ENCODE assay signal across 8 cellular contexts in genomic region chr3:52005571-52005986, GRCh38. TPM values are rescaled to one million over a fixed set of nuclear protein-coding genes. Genes with fewer than 3 reads are reported as not detected.
A peak's percentile ranks its signal among the peaks of the same experiment; 100 is the strongest.
DNase-seq lines count a peak whose midpoint lies in the region; ATAC-seq, FAIRE-seq and TF ChIP-seq lines count a peak whose summit lies in the region.

No MANE protein-coding gene starts in this region.

- TF ChIP-seq CTCF in astrocyte (IDR thresholded peaks at IDR 0.05; ENCODE audit: insufficient read depth, low read depth, low read length) (no peak), kidney (IDR thresholded peaks at IDR 0.05; ENCODE audit: borderline replicate concordance, extremely low read depth, insufficient read depth) (no peak), tibial artery (IDR thresholded peaks at IDR 0.05) (no peak)

- no peak for ATAC-seq in activated naive CD8-positive, alpha-beta T cell treated with anti-CD3 and anti-CD28 coated beads, Interleukin-2, amount 50 U/mL, for 24 hours

- peak overlapping the region; percentile 73 for H3K4me2 ChIP-seq in astrocyte (ENCODE audit: low read length)

- H3K9me3 ChIP-seq in astrocyte (ENCODE audit: insufficient read depth, low read depth, low read length) (no peaks in the 10 kb centered on the region), kidney (ENCODE audit: control insufficient read depth in 1 of 2, low read length in 2 of 2) (no peaks in the 10 kb centered on the region), tibial artery (no peaks in the 10 kb centered on the region)

- peak; percentile 36 for DNase-seq in NCI-H510A treated with DMSO at 0.1 percent for 48 hours (lab: John Stamatoyannopoulos, UW)
- DNase-seq in NCI-H510A (lab: John Stamatoyannopoulos, UW) = no peak
- DNase-seq in astrocyte (ENCODE audit: low read depth) = peak; percentile 79
- peak; percentile 83 for DNase-seq in kidney
- no peak for DNase-seq in tibial artery
- no peak for DNase-seq in NAMALWA (ENCODE audit: low spot score)
- DNase-seq in activated naive CD8-positive, alpha-beta T cell treated with anti-CD3 and anti-CD28 coated beads, Interleukin-2, amount 50 U/mL, for 24 hours = no peak
- DNase-seq in NCI-H2029 treated with DMSO at 0.1 percent for 48 hours (lab: John Stamatoyannopoulos, UW) = no peak

- no peaks in the 10 kb centered on the region for H3K27me3 ChIP-seq in astrocyte (ENCODE audit: insufficient read depth, low read length)
- H3K27me3 ChIP-seq in tibial artery = peaks cover 0 to 5% of the 10 kb centered on the region in 2 donors

- H3K4me1 ChIP-seq in astrocyte (ENCODE audit: insufficient read depth, low read length) = peaks cover 16% of the 10 kb centered on the region
- H3K4me1 ChIP-seq in kidney (ENCODE audit: control insufficient read depth in 1 of 2, insufficient read depth in 1 of 2, low read depth in 1 of 2, low read length in 2 of 2) = peaks cover 3 to 17% of the 10 kb centered on the region in 2 donors
- peaks cover 0 to 27% (median 21%) of the 10 kb centered on the region in 4 donors for H3K4me1 ChIP-seq in tibial artery

- H3K36me3 Mint-ChIP-seq in astrocyte (ENCODE audit: low read depth, unreplicated experiment) = no peaks in the 10 kb centered on the region
- no peaks in the 10 kb centered on the region for H3K36me3 Mint-ChIP-seq in activated naive CD8-positive, alpha-beta T cell treated with anti-CD3 and anti-CD28 coated beads, Interleukin-2, amount 50 U/mL, for 24 hours (ENCODE audit: low read depth)

- intact Hi-C loops in kidney (cut with DNase I) = no loop called here
- intact Hi-C loops in tibial artery (cut with DNase I; ENCODE audit: low total_unique reads) = loop anchor here (2.0 kb wide), 1 partner anchor 115 kb away; no protein-coding TSS in a partner anchor

- H3K4me3 Mint-ChIP-seq in astrocyte (ENCODE audit: unreplicated experiment) = no peak overlapping the region
- no peak overlapping the region for H3K4me3 Mint-ChIP-seq in activated naive CD8-positive, alpha-beta T cell treated with anti-CD3 and anti-CD28 coated beads, Interleukin-2, amount 50 U/mL, for 24 hours

- no peak overlapping the region for H3K27ac Mint-ChIP-seq in astrocyte (ENCODE audit: unreplicated experiment)
- no peak overlapping the region for H3K27ac Mint-ChIP-seq in activated naive CD8-positive, alpha-beta T cell treated with anti-CD3 and anti-CD28 coated beads, Interleukin-2, amount 50 U/mL, for 24 hours

- H4K20me1 ChIP-seq in astrocyte (ENCODE audit: insufficient read depth, low read length) = no peaks in the 10 kb centered on the region

- peak overlapping the region; percentile 15 for H2AFZ ChIP-seq in astrocyte (ENCODE audit: low read depth, low read length)

- H3K9ac ChIP-seq in astrocyte (ENCODE audit: low read length) = peak overlapping the region; percentile 51
- H3K9ac ChIP-seq in kidney (ENCODE audit: low read length in 2 of 2) = peak overlapping the region in 1 of 2 donors; percentile 51

- no peaks in the 10 kb centered on the region for H3K9me3 Mint-ChIP-seq in astrocyte (ENCODE audit: unreplicated experiment)
- H3K9me3 Mint-ChIP-seq in activated naive CD8-positive, alpha-beta T cell treated with anti-CD3 and anti-CD28 coated beads, Interleukin-2, amount 50 U/mL, for 24 hours = no peaks in the 10 kb centered on the region

- H3K79me2 ChIP-seq in astrocyte (ENCODE audit: insufficient read depth, low read length) = no peaks in the 10 kb centered on the region

- H3K4me3 ChIP-seq in astrocyte (ENCODE audit: insufficient read depth, low read depth, low read length) (no peak overlapping the region), kidney (ENCODE audit: low read length in 2 of 2) (no peak overlapping the region), tibial artery (no peak overlapping the region)

- no peak for FAIRE-seq in astrocyte (lab: Jason Lieb, UNC)
- no peak for FAIRE-seq in kidney (lab: Jason Lieb, UNC)

- peaks cover 12% of the 10 kb centered on the region for H3K27me3 Mint-ChIP-seq in astrocyte (ENCODE audit: low read depth, unreplicated experiment)
- no peaks in the 10 kb centered on the region for H3K27me3 Mint-ChIP-seq in activated naive CD8-positive, alpha-beta T cell treated with anti-CD3 and anti-CD28 coated beads, Interleukin-2, amount 50 U/mL, for 24 hours

- H3K27ac ChIP-seq in astrocyte (ENCODE audit: low read depth, low read length) = no peak overlapping the region
- H3K27ac ChIP-seq in kidney (ENCODE audit: low read depth in 2 of 2, low read length in 2 of 2) = peak overlapping the region in 1 of 2 donors; percentile 63
- peak overlapping the region; percentile 11 to 41 for H3K27ac ChIP-seq in tibial artery

- H3K36me3 ChIP-seq in astrocyte (ENCODE audit: insufficient read depth, low read length) = no peaks in the 10 kb centered on the region
- no peaks in the 10 kb centered on the region for H3K36me3 ChIP-seq in kidney (ENCODE audit: control insufficient read depth in 1 of 2, insufficient read depth in 2 of 2, low read length in 2 of 2)
- H3K36me3 ChIP-seq in tibial artery = no peaks in the 10 kb centered on the region

- H3K4me1 Mint-ChIP-seq in astrocyte (ENCODE audit: low read depth, unreplicated experiment) = peaks cover 11% of the 10 kb centered on the region
- peaks cover 5% of the 10 kb centered on the region for H3K4me1 Mint-ChIP-seq in activated naive CD8-positive, alpha-beta T cell treated with anti-CD3 and anti-CD28 coated beads, Interleukin-2, amount 50 U/mL, for 24 hours

RNA-seq across cellular contexts. Expression of gene RPL29, which starts 9.9 kb away (rescaled TPM):
- total RNA-seq in astrocyte (768 and 872 TPM in 2 replicates), kidney (785 TPM)
- polyA plus RNA-seq in kidney (ENCODE audit: insufficient read depth, low read depth, low replicate concordance) = 1,416 TPM

RNA-seq across cellular contexts. Expression of gene ACY1, which starts 22.2 kb away (rescaled TPM):
- total RNA-seq in astrocyte (16.4 and 21.1 TPM in 2 replicates), kidney (68.1 TPM)
- polyA plus RNA-seq in kidney (ENCODE audit: insufficient read depth, low read depth, low replicate concordance) = 856 TPM

RNA-seq across cellular contexts. Expression of gene ABHD14A, which starts 30.7 kb away (rescaled TPM):
- total RNA-seq in astrocyte (10.9 and 11.8 TPM in 2 replicates), kidney (20.7 TPM)
- 50.5 TPM for polyA plus RNA-seq in kidney (ENCODE audit: insufficient read depth, low read depth, low replicate concordance)

RNA-seq across cellular contexts. Expression of gene ABHD14B, which starts 31.7 kb away (rescaled TPM):
- total RNA-seq in astrocyte (10.3 and 12.3 TPM in 2 replicates), kidney (73.5 TPM)
- polyA plus RNA-seq in kidney (ENCODE audit: insufficient read depth, low read depth, low replicate concordance) = 207 TPM

RNA-seq across cellular contexts. Expression of gene PCBP4, which starts 38.3 kb away (rescaled TPM):
- 95.4 and 102 TPM in 2 replicates for total RNA-seq in astrocyte
- total RNA-seq in kidney = 31.7 TPM
- polyA plus RNA-seq in kidney (ENCODE audit: insufficient read depth, low read depth, low replicate concordance) = 34.0 TPM

Comparison
In these comparisons a context has a peak if more than half of its experiments do, and no peak if none do; other contexts are left out.
1. DNase-seq: peak in NCI-H510A treated with DMSO at 0.1 percent for 48 hours (single experiment), astrocyte (single experiment) and kidney (single experiment); none in NCI-H510A (single experiment), tibial artery (0 of 2), NAMALWA (single experiment), activated naive CD8-positive, alpha-beta T cell treated with anti-CD3 and anti-CD28 coated beads, Interleukin-2, amount 50 U/mL, for 24 hours (single experiment) and NCI-H2029 treated with DMSO at 0.1 percent for 48 hours (single experiment).